ENCODE assay signal across 9 cellular contexts in the genomic region with DNA sequence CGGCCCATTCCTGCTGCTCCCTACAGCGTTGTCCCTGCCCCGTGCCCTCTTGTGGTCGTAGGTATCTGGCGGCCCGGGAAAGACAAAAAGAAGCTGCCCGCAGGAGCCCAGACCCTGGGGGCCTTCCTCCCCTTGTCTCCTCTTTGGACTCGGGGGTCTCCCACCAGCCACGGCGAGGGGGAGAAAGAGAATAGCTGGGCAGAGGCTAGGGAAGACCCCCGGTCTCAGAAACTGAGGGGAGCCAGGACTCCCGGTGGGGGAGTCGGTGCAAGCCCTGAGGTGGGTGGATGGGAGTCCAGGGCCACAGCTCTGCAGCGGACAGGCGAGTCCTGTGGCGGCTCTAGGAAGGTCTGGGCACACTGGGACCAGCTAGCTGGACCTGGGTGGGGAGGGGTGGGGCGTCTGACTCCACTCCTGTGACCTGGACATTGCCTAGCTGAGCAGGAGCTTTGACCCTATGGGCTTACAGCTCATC. TPM values are rescaled to one million over a fixed set of nuclear protein-coding genes. Genes with fewer than 3 reads are reported as not detected.
DNase-seq lines count a peak whose midpoint lies in the region; ATAC-seq and TF ChIP-seq lines count a peak whose summit lies in the region.
"Had no signal": no experiment of that assay in that cellular context is flagged by ENCODE, and none has a peak within 500 bp of the region (broad histone marks: within the 10 kb centered on the region; RNA-seq: fewer than 3 reads in every experiment).

No MANE protein-coding gene starts in this region.

- no peaks in the 10 kb centered on the region for H4K20me1 ChIP-seq in Karpas-422 (ENCODE audit: insufficient read depth, low read depth, low read length)

- peak overlapping the region; percentile 84 for H2AFZ ChIP-seq in Karpas-422 (ENCODE audit: low read length)

- DNase-seq in AG09309 (ENCODE audit: low read depth) (no peak), Karpas-422 (no peak), dorsolateral prefrontal cortex (no peak), naive B cell (no peak), NCI-H526 treated with DMSO at 0.1 percent for 48 hours (lab: John Stamatoyannopoulos, UW) (no peak), NCI-H510A treated with DMSO at 0.1 percent for 48 hours (lab: John Stamatoyannopoulos, UW) (no peak), NCI-H187 treated with DMSO at 0.1 percent for 48 hours (lab: John Stamatoyannopoulos, UW) (no peak)
- DNase-seq: NCI-H2081 treated with DMSO at 0.1 percent for 48 hours had no signal

- H3K9me3 ChIP-seq in Karpas-422 (ENCODE audit: low read length), result no peaks in the 10 kb centered on the region

- intact Hi-C loops in dorsolateral prefrontal cortex (cut with DNase I), result no loop called here

- peak overlapping the region; percentile 64 for H3K9ac ChIP-seq in Karpas-422 (ENCODE audit: low read length)

- TF ChIP-seq CTCF in AG09309 (IDR thresholded peaks at IDR 0.05; ENCODE audit: control insufficient read depth, insufficient read depth, low read depth, low read length, missing control alignments) (no peak), dorsolateral prefrontal cortex (IDR thresholded peaks at IDR 0.05 in 54 of 56, conservative IDR thresholded peaks at IDR 0.05 in 2 of 56; ENCODE audit: low read depth in 1 of 56, partially characterized antibody in 56 of 56) (no peak)

- peak overlapping the region; percentile 64 to 97 (median 93) for H3K27ac Mint-ChIP-seq in naive B cell

- no peaks in the 10 kb centered on the region for H3K79me2 ChIP-seq in Karpas-422 (ENCODE audit: low read length)

- H3K36me3 Mint-ChIP-seq in naive B cell, result no peaks in the 10 kb centered on the region

- H3K27me3 Mint-ChIP-seq in naive B cell, result no peaks in the 10 kb centered on the region

- ATAC-seq in naive B cell (ENCODE audit: low read depth in 2 of 2) (no peak), GM21619 (IDR thresholded peaks at IDR 0.05; ENCODE audit: unreplicated experiment) (no peak)

- H3K27me3 ChIP-seq in Karpas-422 (ENCODE audit: low read length), result no peaks in the 10 kb centered on the region
- H3K27me3 ChIP-seq in dorsolateral prefrontal cortex, result no peaks in the 10 kb centered on the region

- peak overlapping the region; percentile 83 to 92 (median 88) for H3K4me3 Mint-ChIP-seq in naive B cell

- no peaks in the 10 kb centered on the region for H3K9me2 ChIP-seq in Karpas-422 (replicated peaks; ENCODE audit: insufficient read depth, low read length)

- peaks cover 31 to 55% (median 55%) of the 10 kb centered on the region in 3 donors for H3K4me1 Mint-ChIP-seq in naive B cell

- H3K9me3 Mint-ChIP-seq in naive B cell, result peaks cover 0 to 2% (median 0%) of the 10 kb centered on the region in 7 donors

- H3K27ac ChIP-seq in Karpas-422 (ENCODE audit: low read length), result no peak overlapping the region
- peak overlapping the region in 20 of 59 donors; percentile 4 to 71 (median 28) for H3K27ac ChIP-seq in dorsolateral prefrontal cortex

- H3K4me2 ChIP-seq in Karpas-422 (ENCODE audit: low read depth, low read length, poor library complexity, severe bottlenecking), result peak overlapping the region; percentile 63

- H3K4me1 ChIP-seq in Karpas-422 (ENCODE audit: low read length), result peaks cover 18% of the 10 kb centered on the region

- peak overlapping the region; percentile 35 for H3K4me3 ChIP-seq in AG09309 (ENCODE audit: control insufficient read depth, low read depth, low read length)
- H3K4me3 ChIP-seq in Karpas-422 (ENCODE audit: low read length), result peak overlapping the region; percentile 59; the same call in 1 of the 2 replicates
- peak overlapping the region in 53 of 59 donors; percentile 2 to 64 (median 44) for H3K4me3 ChIP-seq in dorsolateral prefrontal cortex

- H3K36me3 ChIP-seq in Karpas-422 (ENCODE audit: insufficient read depth, low read length), result no peaks in the 10 kb centered on the region

RNA-seq across cellular contexts. Expression of a gene that starts 1.3 kb away (rescaled TPM):
- total RNA-seq in Karpas-422 (2014; rRNA removed; shearing (Covaris generic); ENCODE audit: low replicate concordance), result 0.07 TPM in 1 of 2 replicates, not detected in the other
- 1 to 10 TPM in 2 of 120 experiments, under 1 TPM in 103, not detected in 15; 0.07 to 1.3 (median 0.38) TPM for total RNA-seq in dorsolateral prefrontal cortex
- under 1 TPM in 1 of 6 donors, not detected in 5; 0.19 TPM for polyA plus RNA-seq in naive B cell (ENCODE audit: low read depth in 6 of 6)
